ENCODE assay signal across 2 cellular contexts in genomic region chr13:27168086-27168485, GRCh38.
TF ChIP-seq lines count a peak whose summit lies in the region.

No MANE protein-coding gene starts in this region.

TF ChIP-seq in HepG2, 621 proteins besides CTCF, POLR2A, EP300 and RAD21 (continued from another document):
- TF ChIP-seq PBX3 (CRISPR knock-in tag; IDR thresholded peaks at IDR 0.05; ENCODE audit: borderline replicate concordance): no peak
- no peak for TF ChIP-seq HOXA3 (CRISPR knock-in tag; IDR thresholded peaks at IDR 0.05)
- TF ChIP-seq ZNF557 (CRISPR knock-in tag; IDR thresholded peaks at IDR 0.05): no peak
- no peak for TF ChIP-seq ZNF350 (CRISPR knock-in tag; IDR thresholded peaks at IDR 0.05; ENCODE audit: borderline replicate concordance, low read depth)
- no peak for TF ChIP-seq ZEB1 (IDR thresholded peaks at IDR 0.05; ENCODE audit: insufficient replicate concordance, low read depth)
- TF ChIP-seq THAP7 (CRISPR knock-in tag; IDR thresholded peaks at IDR 0.05): no peak
- TF ChIP-seq SNRNP70 (IDR thresholded peaks at IDR 0.05; ENCODE audit: low read depth, low read length): no peak
- no peak for TF ChIP-seq HNF4A (CRISPR knock-in tag; IDR thresholded peaks at IDR 0.05)
- no peak for TF ChIP-seq MXD4 (CRISPR knock-in tag; IDR thresholded peaks at IDR 0.05)
- no peak for TF ChIP-seq MED13 (CRISPR knock-in tag; IDR thresholded peaks at IDR 0.05)
- TF ChIP-seq ZNF761 (CRISPR knock-in tag; conservative IDR thresholded peaks at IDR 0.05): no peak
- no peak for TF ChIP-seq ZNF430 (CRISPR knock-in tag; IDR thresholded peaks at IDR 0.05)
- no peak for TF ChIP-seq REL (CRISPR knock-in tag; conservative IDR thresholded peaks at IDR 0.05)
- TF ChIP-seq NRL (CRISPR knock-in tag; IDR thresholded peaks at IDR 0.05; ENCODE audit: borderline replicate concordance): no peak

TF ChIP-seq in WTC11, 78 proteins besides CTCF, POLR2A, EP300 and RAD21 (continued from another document):
- TF ChIP-seq, protein P1, sequence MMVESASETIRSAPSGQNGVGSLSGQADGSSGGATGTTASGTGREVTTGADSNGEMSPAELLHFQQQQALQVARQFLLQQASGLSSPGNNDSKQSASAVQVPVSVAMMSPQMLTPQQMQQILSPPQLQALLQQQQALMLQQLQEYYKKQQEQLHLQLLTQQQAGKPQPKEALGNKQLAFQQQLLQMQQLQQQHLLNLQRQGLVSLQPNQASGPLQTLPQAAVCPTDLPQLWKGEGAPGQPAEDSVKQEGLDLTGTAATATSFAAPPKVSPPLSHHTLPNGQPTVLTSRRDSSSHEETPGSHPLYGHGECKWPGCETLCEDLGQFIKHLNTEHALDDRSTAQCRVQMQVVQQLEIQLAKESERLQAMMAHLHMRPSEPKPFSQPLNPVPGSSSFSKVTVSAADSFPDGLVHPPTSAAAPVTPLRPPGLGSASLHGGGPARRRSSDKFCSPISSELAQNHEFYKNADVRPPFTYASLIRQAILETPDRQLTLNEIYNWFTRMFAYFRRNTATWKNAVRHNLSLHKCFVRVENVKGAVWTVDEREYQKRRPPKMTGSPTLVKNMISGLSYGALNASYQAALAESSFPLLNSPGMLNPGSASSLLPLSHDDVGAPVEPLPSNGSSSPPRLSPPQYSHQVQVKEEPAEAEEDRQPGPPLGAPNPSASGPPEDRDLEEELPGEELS (CRISPR knock-in tag; IDR thresholded peaks at IDR 0.05): no peak
- TF ChIP-seq ZNF121 (CRISPR knock-in tag; IDR thresholded peaks at IDR 0.05) (no peak), HMGA2 (CRISPR knock-in tag; IDR thresholded peaks at IDR 0.05) (no peak)
